1 cellular context compared by ENCODE assay signal in genomic region chr12:109881752-109882151, GRCh38.
TF ChIP-seq lines count a peak whose summit lies in the region.

No MANE protein-coding gene starts in this region.

TF ChIP-seq in HCT116, 20 proteins besides CTCF, POLR2A, EP300 and RAD21:
- TF ChIP-seq EZH2 (IDR thresholded peaks at IDR 0.05), result no peak
- no peak for TF ChIP-seq EGR1 (IDR thresholded peaks at IDR 0.05; ENCODE audit: low read depth)
- TF ChIP-seq, protein P1, sequence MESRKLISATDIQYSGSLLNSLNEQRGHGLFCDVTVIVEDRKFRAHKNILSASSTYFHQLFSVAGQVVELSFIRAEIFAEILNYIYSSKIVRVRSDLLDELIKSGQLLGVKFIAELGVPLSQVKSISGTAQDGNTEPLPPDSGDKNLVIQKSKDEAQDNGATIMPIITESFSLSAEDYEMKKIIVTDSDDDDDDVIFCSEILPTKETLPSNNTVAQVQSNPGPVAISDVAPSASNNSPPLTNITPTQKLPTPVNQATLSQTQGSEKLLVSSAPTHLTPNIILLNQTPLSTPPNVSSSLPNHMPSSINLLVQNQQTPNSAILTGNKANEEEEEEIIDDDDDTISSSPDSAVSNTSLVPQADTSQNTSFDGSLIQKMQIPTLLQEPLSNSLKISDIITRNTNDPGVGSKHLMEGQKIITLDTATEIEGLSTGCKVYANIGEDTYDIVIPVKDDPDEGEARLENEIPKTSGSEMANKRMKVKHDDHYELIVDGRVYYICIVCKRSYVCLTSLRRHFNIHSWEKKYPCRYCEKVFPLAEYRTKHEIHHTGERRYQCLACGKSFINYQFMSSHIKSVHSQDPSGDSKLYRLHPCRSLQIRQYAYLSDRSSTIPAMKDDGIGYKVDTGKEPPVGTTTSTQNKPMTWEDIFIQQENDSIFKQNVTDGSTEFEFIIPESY (IDR thresholded peaks at IDR 0.05; ENCODE audit: extremely low read depth, insufficient replicate concordance, low read length), result no peak
- no peak for TF ChIP-seq SRF (IDR thresholded peaks at IDR 0.05; ENCODE audit: low read depth)
- no peak for TF ChIP-seq FOSL1 (IDR thresholded peaks at IDR 0.05; ENCODE audit: low read depth)
- no peak for TF ChIP-seq CEBPB (IDR thresholded peaks at IDR 0.05; ENCODE audit: low read depth)
- TF ChIP-seq REST (IDR thresholded peaks at IDR 0.05; ENCODE audit: low read depth), result no peak
- TF ChIP-seq SIN3A (IDR thresholded peaks at IDR 0.05; ENCODE audit: low read depth), result no peak
- no peak for TF ChIP-seq TCF7L2 (IDR thresholded peaks at IDR 0.05; ENCODE audit: borderline replicate concordance, extremely low read depth, insufficient read depth, insufficient read length)
- no peak for TF ChIP-seq ZNF274 (IDR thresholded peaks at IDR 0.05; ENCODE audit: low read depth, low read length)
- TF ChIP-seq POLR2AphosphoS5 (IDR thresholded peaks at IDR 0.05; ENCODE audit: low read depth, low read length), result no peak
- TF ChIP-seq MAX (IDR thresholded peaks at IDR 0.05), result no peak
- no peak for TF ChIP-seq YY1 (IDR thresholded peaks at IDR 0.05; ENCODE audit: extremely low read depth, insufficient replicate concordance, low read depth, low read length)
- TF ChIP-seq ELF1 (IDR thresholded peaks at IDR 0.05; ENCODE audit: borderline replicate concordance, low read depth), result no peak
- TF ChIP-seq ZFX (IDR thresholded peaks at IDR 0.05), result no peak
- no peak for TF ChIP-seq EZH2phosphoT487 (IDR thresholded peaks at IDR 0.05; ENCODE audit: borderline replicate concordance)
- TF ChIP-seq, protein P2, sequence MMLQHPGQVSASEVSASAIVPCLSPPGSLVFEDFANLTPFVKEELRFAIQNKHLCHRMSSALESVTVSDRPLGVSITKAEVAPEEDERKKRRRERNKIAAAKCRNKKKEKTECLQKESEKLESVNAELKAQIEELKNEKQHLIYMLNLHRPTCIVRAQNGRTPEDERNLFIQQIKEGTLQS (IDR thresholded peaks at IDR 0.05), result no peak
- no peak for TF ChIP-seq SP1 (IDR thresholded peaks at IDR 0.05; ENCODE audit: low read depth)
